Comparison of ENCODE assay signal across 27 cellular contexts in genomic region chr2:30601375-30601774, GRCh38.
"Had no signal": no experiment of that assay in that cellular context is flagged by ENCODE, and none has a peak within 500 bp of the region (broad histone marks: within the 10 kb centered on the region; RNA-seq: fewer than 3 reads in every experiment).

No MANE protein-coding gene starts in this region.

- H3K4me1 ChIP-seq: esophagus squamous epithelium, left lung, pancreas, prostate gland, spleen, tibial nerve had no signal

- H3K27me3 Mint-ChIP-seq: activated CD4-positive, alpha-beta memory T cell treated with anti-CD3 and anti-CD28 coated beads, Interleukin-2, amount 10 ng/mL, durations not matched to agents 7 days and 5 days; activated CD4-positive, alpha-beta T cell treated with anti-CD3 and anti-CD28 coated beads, Interleukin-2, amount 10 ng/mL, durations not matched to agents 7 days and 5 days; activated T-cell treated with anti-CD3 and anti-CD28 coated beads, Interleukin-2, amount 50 U/mL, for 24 hours; activated T-helper 17 cell treated with anti-CD3 and anti-CD28 coated beads, Interleukin-2, amount 50 U/mL, for 72 hours; central memory CD8-positive, alpha-beta T cell; naive thymus-derived CD4-positive, alpha-beta T cell had no signal

- ATAC-seq: activated naive CD4-positive, alpha-beta T cell treated with anti-CD3 and anti-CD28 coated beads, Interleukin-2, amount 50 U/mL, for 72 hours; activated T-helper 17 cell treated with anti-CD3 and anti-CD28 coated beads, Interleukin-2, amount 50 U/mL, for 72 hours; left lung; naive thymus-derived CD4-positive, alpha-beta T cell; pancreas; WTC11 had no signal

- H3K27ac ChIP-seq: epithelial cell of prostate, esophagus squamous epithelium, heart right ventricle, left lung, pancreas, prostate gland, spleen, tibial nerve had no signal

- H3K27me3 ChIP-seq: esophagus squamous epithelium, heart right ventricle, left lung, pancreas, spleen, tibial nerve had no signal

- DNase-seq: activated CD4-positive, alpha-beta memory T cell treated with anti-CD3 and anti-CD28 coated beads, Interleukin-2, amount 10 ng/mL, durations not matched to agents 7 days and 5 days; activated CD4-positive, alpha-beta T cell treated with anti-CD3 and anti-CD28 coated beads for 1 hour; activated CD4-positive, alpha-beta T cell treated with anti-CD3 and anti-CD28 coated beads, Interleukin-2, amount 10 ng/mL, durations not matched to agents 7 days and 5 days; activated CD8-positive, alpha-beta memory T cell treated with anti-CD3 and anti-CD28 coated beads, Interleukin-2, amount 50 U/mL, for 48 hours; activated T-cell treated with anti-CD3 and anti-CD28 coated beads, Interleukin-2, amount 50 U/mL, for 24 hours; anterior cingulate cortex; effector CD8-positive, alpha-beta T cell; esophagus squamous epithelium; foreskin fibroblast; heart right ventricle; kidney glomerular epithelial cell; left lung; naive thymus-derived CD4-positive, alpha-beta T cell; nucleus accumbens; pancreas; retina; spleen; stimulated activated naive CD4-positive, alpha-beta T cell; T-helper 2 cell had no signal

- H3K4me3 ChIP-seq: esophagus squamous epithelium, heart right ventricle, left lung, pancreas, prostate gland, spleen, tibial nerve had no signal

- H3K36me3 ChIP-seq: esophagus squamous epithelium, heart right ventricle, left lung, pancreas, prostate gland, tibial nerve had no signal

- H3K27ac Mint-ChIP-seq: activated CD4-positive, alpha-beta memory T cell treated with anti-CD3 and anti-CD28 coated beads, Interleukin-2, amount 10 ng/mL, durations not matched to agents 7 days and 5 days; activated CD4-positive, alpha-beta T cell treated with anti-CD3 and anti-CD28 coated beads, Interleukin-2, amount 10 ng/mL, durations not matched to agents 7 days and 5 days; activated T-cell treated with anti-CD3 and anti-CD28 coated beads, Interleukin-2, amount 50 U/mL, for 24 hours; activated T-helper 17 cell treated with anti-CD3 and anti-CD28 coated beads, Interleukin-2, amount 50 U/mL, for 72 hours; WTC11 had no signal

- H3K4me1 Mint-ChIP-seq: activated CD4-positive, alpha-beta memory T cell treated with anti-CD3 and anti-CD28 coated beads, Interleukin-2, amount 10 ng/mL, durations not matched to agents 7 days and 5 days; activated CD4-positive, alpha-beta T cell treated with anti-CD3 and anti-CD28 coated beads, Interleukin-2, amount 10 ng/mL, durations not matched to agents 7 days and 5 days; neural crest cell had no signal

- H3K4me3 Mint-ChIP-seq: activated CD4-positive, alpha-beta memory T cell treated with anti-CD3 and anti-CD28 coated beads, Interleukin-2, amount 10 ng/mL, durations not matched to agents 7 days and 5 days; activated CD4-positive, alpha-beta T cell treated with anti-CD3 and anti-CD28 coated beads, Interleukin-2, amount 10 ng/mL, durations not matched to agents 7 days and 5 days; activated T-cell treated with anti-CD3 and anti-CD28 coated beads, Interleukin-2, amount 50 U/mL, for 24 hours; activated T-helper 17 cell treated with anti-CD3 and anti-CD28 coated beads, Interleukin-2, amount 50 U/mL, for 72 hours; central memory CD8-positive, alpha-beta T cell; naive thymus-derived CD4-positive, alpha-beta T cell; neural crest cell; WTC11 had no signal

- H3K9me3 ChIP-seq: esophagus squamous epithelium, pancreas, prostate gland had no signal
